ENCODE assay signal across 8 cellular contexts in the genomic region with DNA sequence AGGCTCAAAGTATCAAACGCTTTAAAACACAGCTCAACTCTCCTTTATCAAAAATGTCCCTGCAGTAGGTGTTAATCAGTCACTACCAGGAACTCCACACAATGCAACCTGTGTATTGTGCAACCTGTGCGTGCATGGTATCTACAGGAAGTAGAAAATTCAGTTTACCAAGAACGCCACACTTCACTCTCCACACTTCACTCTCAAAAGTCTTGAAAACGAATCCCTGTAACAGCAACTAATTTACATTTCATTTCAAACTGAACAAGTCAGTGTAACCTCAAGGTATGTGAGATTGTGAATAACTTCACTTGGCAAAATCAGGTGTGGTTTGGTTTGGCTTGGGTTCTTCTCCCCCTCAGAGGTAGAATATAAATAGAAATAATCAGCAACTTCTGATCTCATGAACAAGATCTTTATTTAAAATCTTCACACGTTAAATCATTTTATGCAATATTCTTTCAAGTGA. TPM values are rescaled to one million over a fixed set of nuclear protein-coding genes. Genes with fewer than 3 reads are reported as not detected.
DNase-seq lines count a peak whose midpoint lies in the region; ATAC-seq and TF ChIP-seq lines count a peak whose summit lies in the region.

No MANE protein-coding gene starts in this region.

- H3K4me3 ChIP-seq in heart left ventricle (peak overlapping the region in 10 of 12 donors; percentile 64 to 98 (median 89)), astrocyte of the cerebellum (ENCODE audit: low read depth, low read length) (no peak overlapping the region), mucosa of stomach (ENCODE audit: low read length) (peak overlapping the region; percentile 53)

- 40 to 53% (median 50%) methylated on average over 5 of the region's 5 CpGs for WGBS in heart left ventricle, 4 donors

- H3K27me3 ChIP-seq in heart left ventricle (no peaks in the 10 kb centered on the region), mucosa of stomach (ENCODE audit: control insufficient read depth, insufficient read depth, low read length) (no peaks in the 10 kb centered on the region)

- in situ Hi-C loops in astrocyte of the cerebellum (cut with HindIII; ENCODE audit: low sequenced_read_pairs), result no loop called here

- TF ChIP-seq CTCF in heart left ventricle (IDR thresholded peaks at IDR 0.05) (no peak), astrocyte of the cerebellum (IDR thresholded peaks at IDR 0.05; ENCODE audit: low read depth, low read length, missing control alignments) (no peak)

- intact Hi-C loops in heart left ventricle (cut with DNase I), result no loop called here
- intact Hi-C loops in Right ventricle myocardium inferior (cut with DNase I), result loop anchor here (5.0 kb wide), 1 partner anchor 46 kb away; no protein-coding TSS in a partner anchor

- TF ChIP-seq POLR2A in heart left ventricle (IDR thresholded peaks at IDR 0.05), result no peak

- H3K9me3 ChIP-seq in heart left ventricle, result no peaks in the 10 kb centered on the region
- no peaks in the 10 kb centered on the region for H3K9me3 ChIP-seq in mucosa of stomach (ENCODE audit: control insufficient read depth, low read length)

- H3K9ac ChIP-seq in mucosa of stomach (ENCODE audit: low read length), result peak overlapping the region; percentile 77

- H3K36me3 ChIP-seq in heart left ventricle, result no peaks in the 10 kb centered on the region
- H3K36me3 ChIP-seq in mucosa of stomach (ENCODE audit: control insufficient read depth, insufficient read depth, low read length), result no peaks in the 10 kb centered on the region

- peak overlapping the region in 10 of 12 donors; percentile 8 to 98 (median 85) for H3K27ac ChIP-seq in heart left ventricle

- ATAC-seq in heart left ventricle, result no peak
- ATAC-seq in Right ventricle myocardium inferior, result no peak
- no peak for ATAC-seq in HG02763 (IDR thresholded peaks at IDR 0.05; ENCODE audit: unreplicated experiment)

- H3K4me1 ChIP-seq in heart left ventricle (peaks cover 0 to 61% (median 27%) of the 10 kb centered on the region in 12 donors), mucosa of stomach (ENCODE audit: control insufficient read depth, insufficient read depth, low read length) (peaks cover 15% of the 10 kb centered on the region)

- DNase-seq in heart left ventricle, result no peak
- no peak for DNase-seq in Right ventricle myocardium inferior (ENCODE audit: missing footprints)
- peak; percentile 13 for DNase-seq in M059J (ENCODE audit: low read depth)
- peak; percentile 36 for DNase-seq in astrocyte of the cerebellum (ENCODE audit: low read depth)
- DNase-seq in NCI-H774 (lab: John Stamatoyannopoulos, UW), result no peak
- no peak for DNase-seq in NCI-H1694 (lab: John Stamatoyannopoulos, UW)

RNA-seq across cellular contexts. Expression of gene RALGAPA2, which starts 1.6 kb away (rescaled TPM):
- 10 to 100 TPM; 13.2 to 33.8 (median 25.4) TPM for total RNA-seq in heart left ventricle
- 10 to 100 TPM in 1 of 2 donors, 1 to 10 TPM in 1; 5.6 to 19.6 TPM for polyA plus RNA-seq in heart left ventricle
- 16.5 TPM for total RNA-seq in Right ventricle myocardium inferior
- total RNA-seq in M059J (2014; rRNA removed; shearing (Covaris generic)), result 9.5 and 12.0 TPM in 2 replicates

Comparison
In these comparisons a context has a peak if more than half of its experiments do, and no peak if none do; other contexts are left out.
1. DNase-seq: peak in M059J (single experiment) and astrocyte of the cerebellum (single experiment); none in heart left ventricle (0 of 5), Right ventricle myocardium inferior (single experiment), NCI-H774 (single experiment) and NCI-H1694 (single experiment).